ENCODE assay signal across 17 cellular contexts in genomic region chr7:52475192-52475591, GRCh38.
DNase-seq lines count a peak whose midpoint lies in the region; ATAC-seq and TF ChIP-seq lines count a peak whose summit lies in the region.
"Had no signal": no experiment of that assay in that cellular context is flagged by ENCODE, and none has a peak within 500 bp of the region (broad histone marks: within the 10 kb centered on the region; RNA-seq: fewer than 3 reads in every experiment).

No MANE protein-coding gene starts in this region.

- CTCF ChIA-PET in SK-N-SH (lab: Yijun Ruan, JAX): interaction anchor here (1.4 kb wide), 1 partner anchor 13 kb away, joined by 5 read pairs; no protein-coding TSS in a partner anchor

- DNase-seq in BE2C (peak; percentile 68), SK-N-SH (peak; percentile 68), left kidney (ENCODE audit: low read depth, low spot score) (peak; percentile 16), activated T-cell treated with anti-CD3 and anti-CD28 coated beads for 4 hours (no peak), right cardiac atrium (no peak), G401 (ENCODE audit: low spot score) (no peak)
- DNase-seq: C1 segment of cervical spinal cord; Caco-2; CD8-positive, alpha-beta T cell; DMS153; DND-41; GDM1; GOT3; H7; HCEC 1CT had no signal

- ATAC-seq in right cardiac atrium: no peak
- ATAC-seq: CD8-positive, alpha-beta T cell; GM12878 had no signal

- no peak overlapping the region for H2AFZ ChIP-seq in SK-N-SH (ENCODE audit: low read depth)

- no peak overlapping the region for H3K4me2 ChIP-seq in SK-N-SH

- H3K27me3 ChIP-seq in BE2C: no peaks in the 10 kb centered on the region
- H3K27me3 ChIP-seq in SK-N-SH (ENCODE audit: insufficient read depth): no peaks in the 10 kb centered on the region
- no peaks in the 10 kb centered on the region for H3K27me3 ChIP-seq in right cardiac atrium (ENCODE audit: control insufficient read depth, insufficient read depth)

- TF ChIP-seq CTCF in BE2C (IDR thresholded peaks at IDR 0.05; ENCODE audit: low read depth, low read length) (no peak), SK-N-SH (IDR thresholded peaks at IDR 0.05) (no peak)

- H3K9me2 ChIP-seq in SK-N-SH: no peaks in the 10 kb centered on the region; the same call in 1 of the 2 replicates

- H3K79me2 ChIP-seq in SK-N-SH (ENCODE audit: insufficient read depth): no peaks in the 10 kb centered on the region

- H3K4me1 ChIP-seq in BE2C (peaks cover 33% of the 10 kb centered on the region), SK-N-SH (ENCODE audit: control insufficient read depth in 1 of 2, insufficient read depth in 2 of 2, low read depth in 1 of 2, low read length in 1 of 2) (peaks cover 0 to 26% of the 10 kb centered on the region in 2 experiments; a peak in 2 of 4 replicates), right cardiac atrium (ENCODE audit: control insufficient read depth, insufficient read depth, low read length) (no peaks in the 10 kb centered on the region)
- H3K4me1 ChIP-seq: Caco-2 had no signal

- H3K4me3 ChIP-seq in BE2C (ENCODE audit: low read depth, low read length) (0 out of 2 replicates have a peak overlapping the region, but pooled peaks have one; percentile 6), SK-N-SH (ENCODE audit: low read depth in 2 of 2, low read length in 1 of 2) (no peak overlapping the region), right cardiac atrium (ENCODE audit: low read length) (no peak overlapping the region)
- H3K4me3 ChIP-seq: GM12878 had no signal

- H3K9me3 ChIP-seq in BE2C: no peaks in the 10 kb centered on the region
- no peaks in the 10 kb centered on the region; the same call in 1 of the 2 replicates for H3K9me3 ChIP-seq in SK-N-SH
- H3K9me3 ChIP-seq in right cardiac atrium (ENCODE audit: control insufficient read depth, low read length): no peaks in the 10 kb centered on the region
- H3K9me3 ChIP-seq: Caco-2 had no signal

- intact Hi-C loops in right cardiac atrium (cut with DNase I): no loop called here

- H3K27ac ChIP-seq in SK-N-SH (ENCODE audit: low read depth in 2 of 2, low read length in 1 of 2): peak overlapping the region in 1 of 2 experiments; percentile 91; a peak in 2 of 4 replicates
- no peak overlapping the region for H3K27ac ChIP-seq in right cardiac atrium (ENCODE audit: low read length)
- H3K27ac ChIP-seq: 22Rv1 had no signal

- H3K36me3 ChIP-seq in BE2C (no peaks in the 10 kb centered on the region), SK-N-SH (replicated peaks in 1 of 2; ENCODE audit: control insufficient read depth in 1 of 2, insufficient read depth in 2 of 2, low read length in 1 of 2) (no peaks in the 10 kb centered on the region)

- POLR2A ChIA-PET in SK-N-SH (lab: Yijun Ruan, JAX): no interaction called here

- H3F3A ChIP-seq in SK-N-SH (replicated peaks; ENCODE audit: insufficient read depth): no peaks in the 10 kb centered on the region

- TF ChIP-seq EP300 in SK-N-SH (IDR thresholded peaks at IDR 0.05; ENCODE audit: borderline replicate concordance in 1 of 2, low read depth in 1 of 2, low read length in 1 of 2): peak in 1 of 2 experiments; percentile 96; a peak in 2 of 4 replicates

- no peak overlapping the region for H3K9ac ChIP-seq in SK-N-SH

- in situ Hi-C loops in G401 (cut with HindIII; ENCODE audit: low sequenced_read_pairs): no loop called here

- H4K20me1 ChIP-seq in SK-N-SH (ENCODE audit: insufficient read depth): no peaks in the 10 kb centered on the region

- peak; percentile 48 for TF ChIP-seq RAD21 in SK-N-SH (IDR thresholded peaks at IDR 0.05; ENCODE audit: low read length)

TF ChIP-seq in SK-N-SH, 30 proteins besides CTCF, POLR2A, EP300 and RAD21:
- TF ChIP-seq NRF1 (IDR thresholded peaks at IDR 0.05; ENCODE audit: low read depth, low read length) (no peak), TCF12 (IDR thresholded peaks at IDR 0.05) (peak; percentile 64), RXRA (IDR thresholded peaks at IDR 0.05; ENCODE audit: borderline replicate concordance, low read depth) (no peak), RFX5 (IDR thresholded peaks at IDR 0.05; ENCODE audit: low read length) (peak; percentile 9; the same call in 1 of the 2 replicates), POLR2AphosphoS5 (IDR thresholded peaks at IDR 0.05; ENCODE audit: low read depth, low read length) (peak; percentile 43; the same call in 1 of the 2 replicates), CHD2 (IDR thresholded peaks at IDR 0.05; ENCODE audit: low read length, partially characterized antibody) (peak; percentile 90), FOXJ3 (CRISPR knock-in tag; IDR thresholded peaks at IDR 0.05) (peak; percentile 91), GATA2 (CRISPR knock-in tag; IDR thresholded peaks at IDR 0.05) (peak; percentile 98), MXI1 (IDR thresholded peaks at IDR 0.05; ENCODE audit: low read depth, low read length) (0 out of 2 replicates have a peak, but pooled peaks have one; percentile 20), RCOR1 (IDR thresholded peaks at IDR 0.05; ENCODE audit: low read length) (peak; percentile 99), ZBTB33 (IDR thresholded peaks at IDR 0.05; ENCODE audit: borderline replicate concordance, low read depth) (no peak)

Comparison
In these comparisons a context has a peak if more than half of its experiments do, and no peak if none do; other contexts are left out.
1. DNase-seq: peak in BE2C (single experiment), SK-N-SH (single experiment) and left kidney (single experiment); none in activated T-cell treated with anti-CD3 and anti-CD28 coated beads for 4 hours (single experiment), right cardiac atrium (0 of 3) and G401 (single experiment).